Comparison of ENCODE assay signal across 21 cellular contexts in genomic region chr12:75767957-75768356, GRCh38.
A peak's percentile ranks its signal among the peaks of the same experiment; 100 is the strongest.
DNase-seq lines count a peak whose midpoint lies in the region; ATAC-seq, FAIRE-seq and TF ChIP-seq lines count a peak whose summit lies in the region.
"Had no signal": no experiment of that assay in that cellular context is flagged by ENCODE, and none has a peak within 500 bp of the region (broad histone marks: within the 10 kb centered on the region; RNA-seq: fewer than 3 reads in every experiment).

No MANE protein-coding gene starts in this region.

- H3K56ac ChIP-seq in H1 (replicated peaks; ENCODE audit: insufficient read length, low read depth, low read length): no peak overlapping the region

- no peaks in the 10 kb centered on the region for H3K23me2 ChIP-seq in H1 (ENCODE audit: low read depth, low read length)

- CTCF ChIA-PET in Calu3 (lab: Charles Lee): interaction anchor here (0.6 to 1.3 kb wide), 2 partner anchors 11 to 128 kb away, joined by 3 to 5 read pairs; no protein-coding TSS in a partner anchor
- CTCF ChIA-PET in HCT116 (lab: Charles Lee): no interaction called here
- CTCF ChIA-PET in H1 (lab: Charles Lee; ENCODE audit: partially characterized antibody): interaction anchor here (1.1 kb wide), 1 partner anchor 269 kb away, joined by 3 read pairs; no protein-coding TSS in a partner anchor

- no peaks in the 10 kb centered on the region for H3K79me1 ChIP-seq in H1 (ENCODE audit: low read depth, low read length)

- no peak for TF ChIP-seq CTCF in Calu3 (IDR thresholded peaks at IDR 0.05; ENCODE audit: unreplicated experiment)
- TF ChIP-seq CTCF in HCT116 (IDR thresholded peaks at IDR 0.05 in 2 of 3, conservative IDR thresholded peaks at IDR 0.05 in 1 of 3; ENCODE audit: borderline replicate concordance in 1 of 3, insufficient read depth in 1 of 3, low read depth in 2 of 3, low read length in 2 of 3): no peak
- TF ChIP-seq CTCF in H1 (IDR thresholded peaks at IDR 0.05; ENCODE audit: control extremely low read depth in 1 of 3, insufficient read depth in 1 of 3, low read depth in 1 of 3, low read length in 3 of 3): no peak
- no peak for TF ChIP-seq CTCF in nephron (IDR thresholded peaks at IDR 0.05; ENCODE audit: unreplicated experiment in 3 of 3)

- H2AK5ac ChIP-seq in H1 (ENCODE audit: low read depth, low read length): no peak overlapping the region

- no peak overlapping the region for H2BK120ac ChIP-seq in H1 (replicated peaks; ENCODE audit: low read depth, low read length)

- no peak for FAIRE-seq in H1 (lab: Jason Lieb, UNC)
- FAIRE-seq: D721Med, G401.6, GM12892, GM18507 had no signal

- POLR2A ChIA-PET in HCT116 (lab: Charles Lee): interaction anchor here (0.9 to 2.7 kb wide), 6 partner anchors 8 to 101 kb away, joined by 3 to 9 read pairs (median 4); no protein-coding TSS in a partner anchor
- POLR2A ChIA-PET in H1 (lab: Charles Lee; ENCODE audit: partially characterized antibody): interaction anchor here (0.5 kb wide), 1 partner anchor 45 kb away, joined by 3 read pairs; no protein-coding TSS in a partner anchor

- no peak overlapping the region for H2AFZ ChIP-seq in HCT116 (ENCODE audit: low read depth, low read length, poor library complexity, severe bottlenecking)
- no peak overlapping the region for H2AFZ ChIP-seq in H1 (ENCODE audit: low read length)

- H2BK5ac ChIP-seq in H1 (ENCODE audit: low read depth, low read length): no peak overlapping the region

- H2BK12ac ChIP-seq in H1 (ENCODE audit: low read depth, low read length): no peak overlapping the region

- H3K4me3 Mint-ChIP-seq in Calu3 (ENCODE audit: low read depth, unreplicated experiment) (no peak overlapping the region), nephron (no peak overlapping the region)
- H3K4me3 Mint-ChIP-seq: CD4-positive, CD25-positive, alpha-beta regulatory T cell; CD8-positive, alpha-beta memory T cell; HFFc6 had no signal

- intact Hi-C loops in Calu3 (cut with micrococcal nuclease; ENCODE audit: unreplicated experiment) (loop anchor here (1.0 to 5.0 kb wide), 6 partner anchors 59 to 253 kb away; no protein-coding TSS in a partner anchor), HCT116 (cut with micrococcal nuclease) (loop anchor here (5.0 kb wide), 1 partner anchor 259 kb away; no protein-coding TSS in a partner anchor)

- peaks cover 74 to 92% of the 10 kb centered on the region in 2 experiments for H3K4me1 ChIP-seq in HCT116 (ENCODE audit: control insufficient read depth in 1 of 2, insufficient read depth in 2 of 2, low read length in 2 of 2)
- peaks cover 0 to 12% (median 1%) of the 10 kb centered on the region in 4 experiments; a peak in 3 of 7 replicates for H3K4me1 ChIP-seq in H1 (replicated peaks in 1 of 4; ENCODE audit: control insufficient read depth in 3 of 4, insufficient read depth in 4 of 4, low read length in 3 of 4)
- H3K4me1 ChIP-seq: BE2C had no signal

- 0 out of 2 replicates have a peak overlapping the region, but pooled peaks have one; percentile 14 for H3K4me2 ChIP-seq in HCT116 (ENCODE audit: low read length)
- no peak overlapping the region for H3K4me2 ChIP-seq in H1 (ENCODE audit: insufficient read depth in 1 of 2, low read depth in 2 of 2, low read length in 2 of 2)
- H3K4me2 ChIP-seq: KMS-11 had no signal

- H4K8ac ChIP-seq in H1 (ENCODE audit: extremely low read depth, insufficient read depth, low read length): no peak overlapping the region

- no peak overlapping the region for H4K5ac ChIP-seq in H1 (ENCODE audit: insufficient read length, low read depth, low read length)

- TF ChIP-seq EP300 in H1 (IDR thresholded peaks at IDR 0.05; ENCODE audit: borderline replicate concordance in 1 of 2, low read depth in 2 of 2, low read length in 2 of 2): no peak

- no peak overlapping the region for H3K4me3 ChIP-seq in HCT116 (replicated peaks in 1 of 2; ENCODE audit: low read depth in 1 of 2, low read length in 2 of 2)
- no peak overlapping the region for H3K4me3 ChIP-seq in H1 (ENCODE audit: extremely low read depth in 1 of 4, insufficient read depth in 2 of 4, low read depth in 3 of 4, low read length in 4 of 4)

- no peak overlapping the region for H4K91ac ChIP-seq in H1 (replicated peaks; ENCODE audit: insufficient read length, low read length)

- no peak overlapping the region for H3K23ac ChIP-seq in H1 (ENCODE audit: insufficient read length)

- H3K27ac ChIP-seq in HCT116 (ENCODE audit: low read depth, low read length) (peak overlapping the region; percentile 100), H1 (ENCODE audit: low read depth, low read length) (no peak overlapping the region)
- H3K27ac ChIP-seq: KMS-11 had no signal

- peaks cover 6% of the 10 kb centered on the region for H3K36me3 Mint-ChIP-seq in Calu3 (ENCODE audit: insufficient read depth, unreplicated experiment)
- no peaks in the 10 kb centered on the region for H3K36me3 Mint-ChIP-seq in nephron (ENCODE audit: low read depth)
- H3K36me3 Mint-ChIP-seq: CD4-positive, CD25-positive, alpha-beta regulatory T cell; CD8-positive, alpha-beta memory T cell had no signal

- H3K9ac ChIP-seq in HCT116 (ENCODE audit: low read length) (peak overlapping the region; percentile 41), H1 (replicated peaks in 1 of 4; ENCODE audit: extremely low read depth in 1 of 4, low read depth in 3 of 4, low read length in 3 of 4) (no peak overlapping the region)
- H3K9ac ChIP-seq: KMS-11 had no signal

- BruUV-seq in Calu3 (replicated peaks; lab: Mats Ljungman, UMichigan) (no TSS peak), HCT116 (replicated peaks; lab: Mats Ljungman, UMichigan) (no TSS peak)

- no peaks in the 10 kb centered on the region for H3K9me2 ChIP-seq in HCT116 (ENCODE audit: insufficient read depth)

- H3K27me3 ChIP-seq in HCT116 (ENCODE audit: insufficient read depth, low read length) (no peaks in the 10 kb centered on the region), H1 (replicated peaks in 1 of 4; ENCODE audit: control insufficient read depth in 3 of 4, extremely low read depth in 1 of 4, insufficient read depth in 3 of 4, low read length in 3 of 4) (no peaks in the 10 kb centered on the region)
- H3K27me3 ChIP-seq: BE2C had no signal

- TF ChIP-seq POLR2A in HCT116 (IDR thresholded peaks at IDR 0.05; ENCODE audit: borderline replicate concordance, extremely low read depth, insufficient read depth, insufficient read length) (no peak), H1 (IDR thresholded peaks at IDR 0.05; ENCODE audit: control extremely low read depth in 1 of 2, low read depth in 2 of 2, low read length in 2 of 2) (no peak)

- no peaks in the 10 kb centered on the region for H3K79me2 ChIP-seq in HCT116 (ENCODE audit: insufficient read depth, low read length)
- no peaks in the 10 kb centered on the region for H3K79me2 ChIP-seq in H1 (ENCODE audit: control insufficient read depth in 1 of 2, insufficient read depth in 2 of 2, low read length in 2 of 2)

- TF ChIP-seq RAD21 in HCT116 (IDR thresholded peaks at IDR 0.05; ENCODE audit: low read depth): no peak
- no peak for TF ChIP-seq RAD21 in H1 (IDR thresholded peaks at IDR 0.05 in 1 of 2, conservative IDR thresholded peaks at IDR 0.05 in 1 of 2; ENCODE audit: low read depth in 2 of 2, low read length in 2 of 2)

- H3K4me1 Mint-ChIP-seq in Calu3 (ENCODE audit: low read depth, unreplicated experiment) (peaks cover 51% of the 10 kb centered on the region), nephron (peaks cover 23% of the 10 kb centered on the region)
- H3K4me1 Mint-ChIP-seq: CD4-positive, CD25-positive, alpha-beta regulatory T cell; CD8-positive, alpha-beta memory T cell had no signal

- H4K20me1 ChIP-seq in HCT116 (ENCODE audit: insufficient read depth): no peaks in the 10 kb centered on the region
- H4K20me1 ChIP-seq in H1 (replicated peaks in 1 of 2; ENCODE audit: control insufficient read depth in 1 of 2, insufficient read depth in 2 of 2, low read length in 2 of 2): no peaks in the 10 kb centered on the region

- H3K9me3 ChIP-seq in HCT116 (ENCODE audit: control insufficient read depth in 1 of 2, insufficient read depth in 1 of 2, low read depth in 1 of 2, low read length in 2 of 2) (no peaks in the 10 kb centered on the region), H1 (ENCODE audit: insufficient read depth in 2 of 2, low read depth in 1 of 2, low read length in 1 of 2) (no peaks in the 10 kb centered on the region)
- H3K9me3 ChIP-seq: BE2C had no signal

- H3K27ac Mint-ChIP-seq in Calu3 (ENCODE audit: unreplicated experiment) (peak overlapping the region; percentile 73), nephron (peak overlapping the region in 2 of 3 experiments; percentile 47 to 65)
- H3K27ac Mint-ChIP-seq: CD4-positive, CD25-positive, alpha-beta regulatory T cell; CD8-positive, alpha-beta memory T cell; HFFc6 had no signal

- ATAC-seq in HCT116 (no peak), GM21360 (IDR thresholded peaks at IDR 0.05; ENCODE audit: unreplicated experiment) (no peak), HG03342 (IDR thresholded peaks at IDR 0.05; ENCODE audit: unreplicated experiment) (no peak)

- H3K14ac ChIP-seq in H1 (ENCODE audit: insufficient read length): no peak overlapping the region

- no peak overlapping the region for H2BK20ac ChIP-seq in H1 (ENCODE audit: low read length)

- RAD21 ChIA-PET in HCT116 (lab: Charles Lee; ENCODE audit: low non-redundant PET in 1 of 2, low total read pairs in 2 of 2, uncharacterized antibody in 2 of 2, unreplicated experiment in 2 of 2): no interaction called here

- WGBS in H1 (ENCODE audit: extremely low coverage in 1 of 2, insufficient coverage in 1 of 2, insufficient read length in 1 of 2, insufficient replicate concordance in 2 of 2, low coverage in 1 of 2, low lambda C conversion rate in 2 of 2, missing lambda C conversion rate in 1 of 2), 2 experiments: 50% methylated on average over 2 of the region's 2 CpGs; no CpG with 5 or more reads in 1 of the 2 experiments

- no peak overlapping the region for H3K4ac ChIP-seq in H1 (replicated peaks; ENCODE audit: insufficient read length, low read depth, low read length)

- no peak overlapping the region for H3K18ac ChIP-seq in H1 (ENCODE audit: extremely low read depth, low read length)

- no peak for DNase-seq in Calu3
- no peak for DNase-seq in HCT116 (ENCODE audit: low read depth, low spot score)
- no peak for DNase-seq in H1 (ENCODE audit: low read depth in 1 of 2, low spot score in 2 of 2)
- DNase-seq in ecto neural progenitor cell (ENCODE audit: low spot score): no peak
- no peak for DNase-seq in GF-D8 (lab: John Stamatoyannopoulos, UW)
- DNase-seq: ACHN; BE2C; C1 segment of cervical spinal cord; CD4-positive, CD25-positive, alpha-beta regulatory T cell; CD8-positive, alpha-beta memory T cell; COR-L47; HCEC 1CT; HFFc6 had no signal

- no peaks in the 10 kb centered on the region for H3K27me3 Mint-ChIP-seq in Calu3 (ENCODE audit: unreplicated experiment)
- H3K27me3 Mint-ChIP-seq in nephron (ENCODE audit: low read depth): no peaks in the 10 kb centered on the region

- no peak overlapping the region for H2BK15ac ChIP-seq in H1 (ENCODE audit: low read length)

- H3K36me3 ChIP-seq in HCT116 (ENCODE audit: control insufficient read depth in 1 of 2, insufficient read depth in 2 of 2, low read length in 2 of 2): no peaks in the 10 kb centered on the region
- H3K36me3 ChIP-seq in H1 (ENCODE audit: control insufficient read depth in 2 of 4, insufficient read depth in 4 of 4, low read length in 3 of 4): no peaks in the 10 kb centered on the region
- H3K36me3 ChIP-seq: BE2C had no signal

- H3K9me3 Mint-ChIP-seq in Calu3 (ENCODE audit: low read depth, unreplicated experiment) (no peaks in the 10 kb centered on the region), nephron (no peaks in the 10 kb centered on the region)
- H3K9me3 Mint-ChIP-seq: CD8-positive, alpha-beta memory T cell; HFFc6 had no signal
